ENCODE assay signal across 30 cellular contexts in genomic region chr4:83025563-83025962, GRCh38. TPM values are rescaled to one million over a fixed set of nuclear protein-coding genes. Genes with fewer than 3 reads are reported as not detected.
A peak's percentile ranks its signal among the peaks of the same experiment; 100 is the strongest.
DNase-seq lines count a peak whose midpoint lies in the region; ATAC-seq, FAIRE-seq and TF ChIP-seq lines count a peak whose summit lies in the region.
"Had no signal": no experiment of that assay in that cellular context is flagged by ENCODE, and none has a peak within 500 bp of the region (broad histone marks: within the 10 kb centered on the region; RNA-seq: fewer than 3 reads in every experiment).

No MANE protein-coding gene starts in this region.

- no peak overlapping the region for H3K4me3 Mint-ChIP-seq in neural crest cell
- H3K4me3 Mint-ChIP-seq in activated CD4-positive, alpha-beta memory T cell treated with anti-CD3 and anti-CD28 coated beads, Interleukin-2, amount 10 ng/mL, durations not matched to agents 7 days and 5 days, result no peak overlapping the region
- H3K4me3 Mint-ChIP-seq: activated CD4-positive, alpha-beta memory T cell treated with anti-CD3 and anti-CD28 coated beads for 36 hours; activated naive CD8-positive, alpha-beta T cell; CD4-positive, CD25-positive, alpha-beta regulatory T cell; nephron progenitor cell; stimulated activated naive CD8-positive, alpha-beta T cell treated with anti-CD3 and anti-CD28 coated beads, Interleukin-15, amount 100 ng/mL, for 72 hours had no signal

- CTCF ChIA-PET in activated CD4-positive, alpha-beta memory T cell treated with anti-CD3 and anti-CD28 coated beads, Interleukin-2, amount 10 ng/mL, durations not matched to agents 7 days and 5 days (lab: Charles Lee), result no interaction called here

- POLR2A ChIA-PET in activated CD4-positive, alpha-beta memory T cell treated with anti-CD3 and anti-CD28 coated beads, Interleukin-2, amount 10 ng/mL, durations not matched to agents 7 days and 5 days (lab: Charles Lee), result no interaction called here

- in situ Hi-C loops in HAP-1 (cut with MboI; ENCODE audit: low sequenced_read_pairs), result no loop called here

- peaks cover 10% of the 10 kb centered on the region for H3K9me3 Mint-ChIP-seq in neural crest cell
- H3K9me3 Mint-ChIP-seq in activated CD4-positive, alpha-beta memory T cell treated with anti-CD3 and anti-CD28 coated beads, Interleukin-2, amount 10 ng/mL, durations not matched to agents 7 days and 5 days, result peaks cover 5% of the 10 kb centered on the region

- no peaks in the 10 kb centered on the region for H3K4me1 ChIP-seq in HAP-1
- H3K4me1 ChIP-seq: pancreas, SJSA1, thyroid gland had no signal

- H3K36me3 ChIP-seq in GM06990 (ENCODE audit: control insufficient read depth, insufficient read depth, low read length) (no peaks in the 10 kb centered on the region), HAP-1 (replicated peaks) (no peaks in the 10 kb centered on the region), MG63 (no peaks in the 10 kb centered on the region)
- H3K36me3 ChIP-seq: pancreas, SJSA1, thyroid gland had no signal

- H3K27me3 ChIP-seq in GM06990 (replicated peaks; ENCODE audit: control insufficient read depth, insufficient read depth, low read length) (no peaks in the 10 kb centered on the region), HAP-1 (ENCODE audit: low read depth) (no peaks in the 10 kb centered on the region), MG63 (no peaks in the 10 kb centered on the region)
- H3K27me3 ChIP-seq: pancreas, SJSA1, thyroid gland had no signal

- H3K27ac Mint-ChIP-seq in neural crest cell (ENCODE audit: unreplicated experiment), result peak overlapping the region; percentile 27
- H3K27ac Mint-ChIP-seq in activated CD4-positive, alpha-beta memory T cell treated with anti-CD3 and anti-CD28 coated beads, Interleukin-2, amount 10 ng/mL, durations not matched to agents 7 days and 5 days, result no peak overlapping the region
- H3K27ac Mint-ChIP-seq: activated CD4-positive, alpha-beta memory T cell treated with anti-CD3 and anti-CD28 coated beads for 36 hours; activated naive CD8-positive, alpha-beta T cell; activated T-helper 2 cell treated with anti-CD3 and anti-CD28 coated beads, Interferon-gamma antibody, Interleukin-2, Interleukin-4, amounts not matched to agents 10 μg/mL and 5 μg/mL and 100 μg/mL, durations not matched to agents 14 hours and 24 hours and 36 hours; CD4-positive, CD25-positive, alpha-beta regulatory T cell; nephron progenitor cell had no signal

- ATAC-seq in HG02852 (IDR thresholded peaks at IDR 0.05; ENCODE audit: unreplicated experiment), result peak; percentile 47
- ATAC-seq in GM18520 (IDR thresholded peaks at IDR 0.05; ENCODE audit: unreplicated experiment), result no peak
- ATAC-seq: mucosa of descending colon; pancreas; stimulated activated naive CD8-positive, alpha-beta T cell treated with anti-CD3 and anti-CD28 coated beads, Interleukin-15, amount 100 ng/mL, for 72 hours had no signal

- peak; percentile 34 for FAIRE-seq in RCC 7860 (lab: Jason Lieb, UNC)
- FAIRE-seq: colon, kidney, pancreas had no signal

- H3K9me3 ChIP-seq in HAP-1 (peaks cover 3% of the 10 kb centered on the region; the same call in 1 of the 2 replicates), MG63 (peaks cover 10% of the 10 kb centered on the region; the same call in 1 of the 2 replicates)
- H3K9me3 ChIP-seq: pancreas, thyroid gland had no signal

- no peak for TF ChIP-seq CTCF in GM06990 (IDR thresholded peaks at IDR 0.05; ENCODE audit: insufficient read depth, low read length, poor library complexity, severe bottlenecking)
- no peak for TF ChIP-seq CTCF in neural crest cell (conservative IDR thresholded peaks at IDR 0.05)

- H3K27me3 Mint-ChIP-seq in neural crest cell (ENCODE audit: low read depth), result peaks cover 29% of the 10 kb centered on the region
- H3K27me3 Mint-ChIP-seq in activated CD4-positive, alpha-beta memory T cell treated with anti-CD3 and anti-CD28 coated beads, Interleukin-2, amount 10 ng/mL, durations not matched to agents 7 days and 5 days, result peaks cover 15% of the 10 kb centered on the region
- H3K27me3 Mint-ChIP-seq: stimulated activated naive CD8-positive, alpha-beta T cell treated with anti-CD3 and anti-CD28 coated beads, Interleukin-15, amount 100 ng/mL, for 72 hours had no signal

- H3K36me3 Mint-ChIP-seq in neural crest cell (ENCODE audit: low read depth), result no peaks in the 10 kb centered on the region
- H3K36me3 Mint-ChIP-seq in activated CD4-positive, alpha-beta memory T cell treated with anti-CD3 and anti-CD28 coated beads, Interleukin-2, amount 10 ng/mL, durations not matched to agents 7 days and 5 days (ENCODE audit: low read depth), result peaks cover 7% of the 10 kb centered on the region
- H3K36me3 Mint-ChIP-seq: CD4-positive, CD25-positive, alpha-beta regulatory T cell had no signal

- DNase-seq in GM06990 (ENCODE audit: extremely low read depth, insufficient read length) (peak; percentile 41), RCC 7860 (ENCODE audit: low spot score) (peak; percentile 33), neural crest cell (ENCODE audit: low read depth, low spot score) (no peak), HAP-1 (ENCODE audit: low spot score in 2 of 2) (no peak), MG63 (no peak)
- DNase-seq in activated CD4-positive, alpha-beta memory T cell treated with anti-CD3 and anti-CD28 coated beads, Interleukin-2, amount 10 ng/mL, durations not matched to agents 7 days and 5 days, result no peak
- DNase-seq: activated CD4-positive, alpha-beta memory T cell treated with anti-CD3 and anti-CD28 coated beads for 36 hours; activated CD4-positive, CD25-positive, alpha-beta regulatory T cell treated with anti-CD3 and anti-CD28 coated beads, Interleukin-2, amount 50 U/mL, for 72 hours; anterior cingulate cortex; CD4-positive, CD25-positive, alpha-beta regulatory T cell; effector CD8-positive, alpha-beta T cell; kidney; mucosa of descending colon; NCI-H1436 treated with DMSO at 0.1 percent for 48 hours; NCI-H526 treated with DMSO at 0.1 percent for 48 hours; nephron progenitor cell; pancreas; retina; RPMI8226; stimulated activated naive CD8-positive, alpha-beta T cell treated with anti-CD3 and anti-CD28 coated beads, Interleukin-15, amount 100 ng/mL, for 72 hours; T-helper 1 cell; thyroid gland had no signal

- H3K4me3 ChIP-seq in GM06990 (replicated peaks; ENCODE audit: low read depth, low read length) (no peak overlapping the region), HAP-1 (no peak overlapping the region), MG63 (no peak overlapping the region)
- H3K4me3 ChIP-seq: GM23248, mucosa of descending colon, pancreas, SJSA1, skin epidermis, thyroid gland had no signal

- no peaks in the 10 kb centered on the region for H3K4me1 Mint-ChIP-seq in neural crest cell
- no peaks in the 10 kb centered on the region for H3K4me1 Mint-ChIP-seq in activated CD4-positive, alpha-beta memory T cell treated with anti-CD3 and anti-CD28 coated beads, Interleukin-2, amount 10 ng/mL, durations not matched to agents 7 days and 5 days
- H3K4me1 Mint-ChIP-seq: CD4-positive, CD25-positive, alpha-beta regulatory T cell; nephron progenitor cell; stimulated activated naive CD8-positive, alpha-beta T cell treated with anti-CD3 and anti-CD28 coated beads, Interleukin-15, amount 100 ng/mL, for 72 hours had no signal

RNA-seq across cellular contexts. Expression of gene COPS4, which starts 9.4 kb away (rescaled TPM):
- 44.5 and 50.1 TPM in 2 replicates for total RNA-seq in neural crest cell
- total RNA-seq in MG63 (2014; rRNA removed; shearing (Covaris generic); ENCODE audit: low replicate concordance), result 127 and 147 TPM in 2 replicates
- total RNA-seq in activated CD4-positive, alpha-beta memory T cell treated with anti-CD3 and anti-CD28 coated beads, Interleukin-2, amount 10 ng/mL, durations not matched to agents 7 days and 5 days, result 10 to 100 TPM; 30.9 to 32.8 TPM

RNA-seq across cellular contexts. Expression of gene LIN54, which starts 14.9 kb away (rescaled TPM):
- total RNA-seq in neural crest cell, result 20.8 and 23.0 TPM in 2 replicates
- total RNA-seq in MG63 (2014; rRNA removed; shearing (Covaris generic); ENCODE audit: low replicate concordance), result 4.3 and 7.8 TPM in 2 replicates
- total RNA-seq in activated CD4-positive, alpha-beta memory T cell treated with anti-CD3 and anti-CD28 coated beads, Interleukin-2, amount 10 ng/mL, durations not matched to agents 7 days and 5 days, result 10 to 100 TPM; 34.6 to 36.9 TPM

Comparison
In these comparisons a context has a peak if more than half of its experiments do, and no peak if none do; other contexts are left out.
1. DNase-seq: peak in GM06990 (single experiment) and RCC 7860 (single experiment); none in neural crest cell (single experiment), HAP-1 (0 of 2), MG63 (single experiment) and activated CD4-positive, alpha-beta memory T cell treated with anti-CD3 and anti-CD28 coated beads, Interleukin-2, amount 10 ng/mL, durations not matched to agents 7 days and 5 days (single experiment).